ENCODE assay signal across 17 cellular contexts in the genomic region with DNA sequence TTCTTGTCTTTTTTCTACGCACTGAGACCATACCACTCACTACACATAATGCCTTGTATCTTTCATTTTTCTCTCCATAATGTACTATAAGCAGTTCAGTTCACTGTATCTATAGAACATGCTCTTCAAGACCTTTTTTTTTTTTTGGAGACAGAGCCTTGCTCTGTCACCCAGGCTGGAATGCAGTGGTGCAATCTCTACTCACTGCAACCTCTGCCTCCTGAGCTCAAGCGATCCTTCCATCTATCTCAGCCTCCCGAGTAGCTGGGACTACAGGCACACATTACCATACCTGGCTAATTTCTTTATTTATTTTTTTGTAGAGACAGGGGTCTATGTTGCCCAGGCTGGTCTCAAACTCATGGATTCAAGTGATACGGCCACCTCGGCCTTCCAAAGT.
DNase-seq lines count a peak whose midpoint lies in the region; ATAC-seq, FAIRE-seq and TF ChIP-seq lines count a peak whose summit lies in the region.
"Had no signal": no experiment of that assay in that cellular context is flagged by ENCODE, and none has a peak within 500 bp of the region (broad histone marks: within the 10 kb centered on the region; RNA-seq: fewer than 3 reads in every experiment).

No MANE protein-coding gene starts in this region.

- H3K4me1 ChIP-seq in ascending aorta (peaks cover 25 to 57% of the 10 kb centered on the region in 2 donors), kidney (ENCODE audit: control insufficient read depth in 1 of 2, insufficient read depth in 1 of 2, low read depth in 1 of 2, low read length in 2 of 2) (peaks cover 0 to 7% of the 10 kb centered on the region in 2 donors), gastrocnemius medialis (peaks cover 46 to 59% of the 10 kb centered on the region in 2 donors)

- in situ Hi-C loops in gastrocnemius medialis (cut with MboI; ENCODE audit: low sequenced_read_pairs in 4 of 4): no loop called here

- no peak for ATAC-seq in gastrocnemius medialis
- ATAC-seq: CD8-positive, alpha-beta T cell; GM23338; PC-3 had no signal

- H3K9me3 ChIP-seq in ascending aorta: no peaks in the 10 kb centered on the region
- no peaks in the 10 kb centered on the region for H3K9me3 ChIP-seq in kidney (ENCODE audit: control insufficient read depth in 1 of 2, low read length in 2 of 2)
- no peaks in the 10 kb centered on the region for H3K9me3 ChIP-seq in gastrocnemius medialis

- TF ChIP-seq CTCF in ascending aorta (IDR thresholded peaks at IDR 0.05): no peak
- no peak for TF ChIP-seq CTCF in kidney (IDR thresholded peaks at IDR 0.05; ENCODE audit: borderline replicate concordance, extremely low read depth, insufficient read depth)
- TF ChIP-seq CTCF in gastrocnemius medialis (IDR thresholded peaks at IDR 0.05 in 4 of 5, conservative IDR thresholded peaks at IDR 0.05 in 1 of 5): no peak

- H3K36me3 ChIP-seq in ascending aorta: peaks cover 30 to 52% of the 10 kb centered on the region in 2 donors
- H3K36me3 ChIP-seq in kidney (ENCODE audit: control insufficient read depth in 1 of 2, insufficient read depth in 2 of 2, low read length in 2 of 2): peaks cover 26 to 36% of the 10 kb centered on the region in 2 donors
- peaks cover 0 to 7% of the 10 kb centered on the region in 2 donors for H3K36me3 ChIP-seq in gastrocnemius medialis
- peaks cover 1% of the 10 kb centered on the region; the same call in 1 of the 2 replicates for H3K36me3 ChIP-seq in H7 (replicated peaks; ENCODE audit: control insufficient read depth, insufficient read depth, low read length)

- FAIRE-seq in kidney (lab: Jason Lieb, UNC): no peak
- FAIRE-seq: D721Med, G401.6 had no signal

- TF ChIP-seq POLR2A in gastrocnemius medialis (IDR thresholded peaks at IDR 0.05): no peak

- no peak for DNase-seq in ascending aorta (ENCODE audit: low spot score in 2 of 2)
- peak; percentile 4 for DNase-seq in kidney
- no peak for DNase-seq in gastrocnemius medialis
- DNase-seq in H7: no peak
- DNase-seq in NCI-H1417 treated with DMSO at 0.1 percent for 48 hours (lab: John Stamatoyannopoulos, UW): no peak
- no peak for DNase-seq in SW480 (ENCODE audit: low spot score)
- DNase-seq in NOMO-1 treated with DMSO at 0.1 percent for 48 hours (lab: John Stamatoyannopoulos, UW; ENCODE audit: unreplicated experiment): no peak
- DNase-seq: CD8-positive, alpha-beta T cell; DMS79; NCI-H1436; NCI-H2029; NCI-H2171 treated with DMSO at 0.1 percent for 48 hours; NCI-H748 treated with DMSO at 0.1 percent for 48 hours; PC-3 had no signal

- H3K27ac ChIP-seq in ascending aorta (peak overlapping the region; percentile 84 to 95), kidney (ENCODE audit: low read depth in 2 of 2, low read length in 2 of 2) (no peak overlapping the region), gastrocnemius medialis (peak overlapping the region; percentile 14 to 96 (median 54))

- intact Hi-C loops in ascending aorta (cut with DNase I): no loop called here
- intact Hi-C loops in kidney (cut with DNase I): no loop called here
- intact Hi-C loops in gastrocnemius medialis (cut with DNase I; ENCODE audit: low total_unique reads): no loop called here

- H3K4me3 ChIP-seq in ascending aorta: no peak overlapping the region
- H3K4me3 ChIP-seq in kidney (ENCODE audit: low read length in 2 of 2): no peak overlapping the region
- H3K4me3 ChIP-seq in gastrocnemius medialis: no peak overlapping the region
- H3K4me3 ChIP-seq in H7 (ENCODE audit: insufficient read depth, low read depth, low read length): no peak overlapping the region
- H3K4me3 ChIP-seq: GM23338 had no signal

- H3K27me3 ChIP-seq in ascending aorta (no peaks in the 10 kb centered on the region), gastrocnemius medialis (no peaks in the 10 kb centered on the region), H7 (ENCODE audit: control insufficient read depth, insufficient read depth, low read length) (no peaks in the 10 kb centered on the region)

- H3K9ac ChIP-seq in kidney (ENCODE audit: low read length in 2 of 2): no peak overlapping the region

Comparison
In these comparisons a context has a peak if more than half of its experiments do, and no peak if none do; other contexts are left out.
1. H3K27ac ChIP-seq: peak in ascending aorta (2 of 2) and gastrocnemius medialis (4 of 4); none in kidney (0 of 2).